8 cellular contexts compared by ENCODE assay signal in the genomic region with DNA sequence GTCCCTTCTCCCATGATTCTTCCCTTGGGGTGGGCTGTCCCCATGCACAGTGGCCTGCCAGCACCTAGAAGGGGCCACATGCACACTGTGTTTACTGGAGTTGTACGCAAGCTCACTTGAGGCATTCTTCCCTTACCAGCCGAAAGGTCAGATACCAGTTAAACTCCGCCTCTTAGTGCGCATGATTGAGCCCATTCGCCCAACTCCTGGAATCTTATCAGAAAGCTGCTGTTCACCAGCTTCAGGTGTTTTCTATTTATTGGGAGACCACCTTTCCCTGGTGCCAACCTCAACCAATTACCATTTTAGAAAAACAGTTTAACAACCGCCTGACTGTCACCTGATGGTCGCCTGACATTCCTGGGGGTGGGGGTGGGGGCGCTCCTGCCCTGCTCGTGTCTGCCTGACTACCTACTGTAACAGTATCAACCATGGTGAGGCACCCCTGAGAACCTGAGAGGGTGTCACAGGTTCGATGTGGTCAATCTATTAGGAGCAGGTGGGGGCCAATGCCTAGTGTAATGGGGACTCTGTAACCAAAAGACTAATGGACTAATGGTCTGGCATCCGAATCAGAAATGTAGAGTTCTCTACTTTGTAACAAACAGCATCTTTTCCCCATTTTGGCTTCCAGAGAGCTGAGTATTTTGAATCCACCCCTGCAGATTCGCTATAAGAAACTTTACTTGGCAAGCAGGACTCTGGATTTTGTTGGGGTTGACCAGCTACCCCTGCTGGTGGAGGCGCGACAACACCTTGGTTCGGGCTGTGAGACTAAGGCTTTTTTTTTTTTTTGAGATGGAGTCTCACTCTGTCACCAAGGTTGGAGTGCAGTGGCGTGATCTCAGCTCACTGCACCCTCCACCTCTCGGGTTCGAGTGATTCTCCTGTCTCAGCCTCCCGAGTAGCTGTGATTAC. TPM values are rescaled to one million over a fixed set of nuclear protein-coding genes. Genes with fewer than 3 reads are reported as not detected.
A peak's percentile ranks its signal among the peaks of the same experiment; 100 is the strongest.
DNase-seq lines count a peak whose midpoint lies in the region; ATAC-seq and TF ChIP-seq lines count a peak whose summit lies in the region.

No MANE protein-coding gene starts in this region.

- H3K4me1 Mint-ChIP-seq in Caco-2 (ENCODE audit: low read depth, unreplicated experiment) (no peaks in the 10 kb centered on the region), brain (peaks cover 38% of the 10 kb centered on the region)

- ATAC-seq in left colon (peak; percentile 62), GM21423 (IDR thresholded peaks at IDR 0.05; ENCODE audit: unreplicated experiment) (no peak)

- no peaks in the 10 kb centered on the region for H3K27me3 Mint-ChIP-seq in Caco-2 (ENCODE audit: insufficient read depth, unreplicated experiment)
- H3K27me3 Mint-ChIP-seq in brain = no peaks in the 10 kb centered on the region

- H3K4me3 Mint-ChIP-seq in Caco-2 (ENCODE audit: unreplicated experiment) = no peak overlapping the region
- H3K4me3 Mint-ChIP-seq in brain = no peak overlapping the region

- no TSS peak for BruUV-seq in Caco-2 (replicated peaks; lab: Mats Ljungman, UMichigan)

- no peaks in the 10 kb centered on the region for H3K36me3 Mint-ChIP-seq in Caco-2 (ENCODE audit: insufficient read depth, unreplicated experiment)
- no peaks in the 10 kb centered on the region for H3K36me3 Mint-ChIP-seq in brain

- no peaks in the 10 kb centered on the region for H3K27me3 ChIP-seq in Caco-2 (replicated peaks; ENCODE audit: control insufficient read depth, insufficient read depth, low read length)

- H3K9me3 Mint-ChIP-seq in Caco-2 (ENCODE audit: unreplicated experiment) = no peaks in the 10 kb centered on the region
- H3K9me3 Mint-ChIP-seq in brain = no peaks in the 10 kb centered on the region

- no peak overlapping the region for H3K4me3 ChIP-seq in Caco-2 (ENCODE audit: low read depth, low read length)

- H3K27ac Mint-ChIP-seq in Caco-2 (ENCODE audit: unreplicated experiment) (no peak overlapping the region), brain (peak overlapping the region in 3 of 5 experiments; percentile 35 to 88 (median 86))

- POLR2A ChIA-PET in Caco-2 (lab: Charles Lee) = interaction anchor here (0.7 to 1.5 kb wide), 2 partner anchors 79 to 118 kb away, joined by 4 to 5 read pairs; a partner anchor contains a TSS

- intact Hi-C loops in Caco-2 (cut with micrococcal nuclease; ENCODE audit: unreplicated experiment) = loop anchor here (1.0 kb wide), 3 partner anchors 79 to 119 kb away; a partner anchor contains a TSS
- intact Hi-C loops in left colon (cut with DNase I, micrococcal nuclease) = no loop called here

- TF ChIP-seq CTCF in Caco-2 (IDR thresholded peaks at IDR 0.05; ENCODE audit: insufficient read depth in 1 of 2, low read depth in 1 of 2, low read length in 1 of 2, severe bottlenecking in 1 of 2, unreplicated experiment in 1 of 2) (peak; percentile 58 to 63), brain (conservative IDR thresholded peaks at IDR 0.05) (peak; percentile 43 to 55)

- DNase-seq in Caco-2 (peak; percentile 54 to 65), HPDE6-E6E7 (ENCODE audit: extremely low spot score) (peak; percentile 38), T-helper 2 cell (peak in 4 of 5 experiments; percentile 4 to 75 (median 9)), left colon (peak; percentile 29 to 45), amniotic stem cell (lab: John Stamatoyannopoulos, UW) (no peak)
- peak; percentile 2 for DNase-seq in stimulated activated CD8-positive, alpha-beta memory T cell treated with anti-CD3 and anti-CD28 coated beads, Interleukin-12 subunit alpha, Interleukin-12 subunit beta, amount 100 ng/mL, for 1 hour (ENCODE audit: low read depth)

- CTCF ChIA-PET in Caco-2 (lab: Charles Lee) = interaction anchor here (0.7 to 1.3 kb wide), 7 partner anchors 15 to 447 kb away, joined by 3 to 7 read pairs (median 4); no protein-coding TSS in a partner anchor

- H3K4me1 ChIP-seq in Caco-2 = no peaks in the 10 kb centered on the region

- H3K9me3 ChIP-seq in Caco-2 = no peaks in the 10 kb centered on the region

- no peaks in the 10 kb centered on the region for H3K36me3 ChIP-seq in Caco-2 (ENCODE audit: control insufficient read depth, insufficient read depth, low read length)

RNA-seq across cellular contexts. Expression of a gene that starts 58.3 kb away (rescaled TPM):
- total RNA-seq in Caco-2 (2022) (not detected in 2 replicates), left colon (under 1 TPM in 1 of 2 donors, not detected in 1; 0.17 TPM)
- 1.6 TPM for polyA plus RNA-seq in brain (ENCODE audit: insufficient read depth, low read depth, low replicate concordance)
